Comparison of ENCODE assay signal across 13 cellular contexts in genomic region chr5:59236448-59236847, GRCh38.
"Had no signal": no experiment of that assay in that cellular context is flagged by ENCODE, and none has a peak within 500 bp of the region (broad histone marks: within the 10 kb centered on the region; RNA-seq: fewer than 3 reads in every experiment).

No MANE protein-coding gene starts in this region.

- H3K27ac Mint-ChIP-seq: activated CD4-positive, alpha-beta memory T cell treated with anti-CD3 and anti-CD28 coated beads, Interleukin-2, amount 10 ng/mL, durations not matched to agents 7 days and 5 days; activated T-cell treated with anti-CD3 and anti-CD28 coated beads, Interleukin-2, amount 50 U/mL, for 72 hours; effector memory CD8-positive, alpha-beta T cell; nephron; stimulated activated memory B cell treated with anti-CD40 and anti-IgM and Interleukin-4, amounts not matched to agents 10 μg/mL and 1 μg/mL and 100 μg/mL, for 72 hours; T-helper 2 cell treated with Interferon-gamma antibody and Interleukin-4, amounts not matched to agents 5 μg/mL and 100 μg/mL, for 36 hours had no signal

- ATAC-seq: activated T-cell treated with anti-CD3 and anti-CD28 coated beads, Interleukin-2, amount 50 U/mL, for 72 hours; effector memory CD8-positive, alpha-beta T cell; pancreas; stimulated activated memory B cell treated with anti-CD40 and anti-IgM and Interleukin-4, amounts not matched to agents 10 μg/mL and 1 μg/mL and 100 μg/mL, for 72 hours had no signal

- H3K9me3 ChIP-seq: ascending aorta, pancreas, transverse colon had no signal

- H3K27ac ChIP-seq: ascending aorta, pancreas, transverse colon had no signal

- H3K4me3 Mint-ChIP-seq: activated CD4-positive, alpha-beta memory T cell treated with anti-CD3 and anti-CD28 coated beads, Interleukin-2, amount 10 ng/mL, durations not matched to agents 7 days and 5 days; activated T-cell treated with anti-CD3 and anti-CD28 coated beads, Interleukin-2, amount 50 U/mL, for 72 hours; effector memory CD8-positive, alpha-beta T cell; nephron; stimulated activated memory B cell treated with anti-CD40 and anti-IgM and Interleukin-4, amounts not matched to agents 10 μg/mL and 1 μg/mL and 100 μg/mL, for 72 hours; T-helper 2 cell treated with Interferon-gamma antibody and Interleukin-4, amounts not matched to agents 5 μg/mL and 100 μg/mL, for 36 hours had no signal

- H3K36me3 Mint-ChIP-seq: stimulated activated memory B cell treated with anti-CD40 and anti-IgM and Interleukin-4, amounts not matched to agents 10 μg/mL and 1 μg/mL and 100 μg/mL, for 72 hours had no signal

- DNase-seq: activated CD4-positive, alpha-beta memory T cell treated with anti-CD3 and anti-CD28 coated beads, Interleukin-2, amount 10 ng/mL, durations not matched to agents 7 days and 5 days; activated T-cell treated with anti-CD3 and anti-CD28 coated beads, Interleukin-2, amount 50 U/mL, for 72 hours; central memory CD4-positive, alpha-beta T cell; effector memory CD8-positive, alpha-beta T cell; mammary epithelial cell; pancreas; stimulated activated CD4-positive, alpha-beta T cell treated with anti-CD3 and anti-CD28 coated beads, Interleukin-1b, Interleukin-23, amount 100 ng/mL, for 48 hours; SW 1271; transverse colon had no signal

- H3K9me3 Mint-ChIP-seq: activated CD4-positive, alpha-beta memory T cell treated with anti-CD3 and anti-CD28 coated beads, Interleukin-2, amount 10 ng/mL, durations not matched to agents 7 days and 5 days; activated T-cell treated with anti-CD3 and anti-CD28 coated beads, Interleukin-2, amount 50 U/mL, for 72 hours; effector memory CD8-positive, alpha-beta T cell; nephron; T-helper 2 cell treated with Interferon-gamma antibody and Interleukin-4, amounts not matched to agents 5 μg/mL and 100 μg/mL, for 36 hours had no signal

- H3K27me3 Mint-ChIP-seq: stimulated activated memory B cell treated with anti-CD40 and anti-IgM and Interleukin-4, amounts not matched to agents 10 μg/mL and 1 μg/mL and 100 μg/mL, for 72 hours had no signal

- H3K4me3 ChIP-seq: ascending aorta, pancreas, transverse colon had no signal

- H3K27me3 ChIP-seq: ascending aorta, pancreas, transverse colon had no signal

- H3K4me1 ChIP-seq: ascending aorta, pancreas had no signal

- H3K36me3 ChIP-seq: ascending aorta, pancreas, transverse colon had no signal
